19 cellular contexts compared by ENCODE assay signal in genomic region chr10:17671307-17671706, GRCh38. TPM values are rescaled to one million over a fixed set of nuclear protein-coding genes. Genes with fewer than 3 reads are reported as not detected.
A peak's percentile ranks its signal among the peaks of the same experiment; 100 is the strongest.
DNase-seq lines count a peak whose midpoint lies in the region; ATAC-seq and TF ChIP-seq lines count a peak whose summit lies in the region.
"Had no signal": no experiment of that assay in that cellular context is flagged by ENCODE, and none has a peak within 500 bp of the region (broad histone marks: within the 10 kb centered on the region; RNA-seq: fewer than 3 reads in every experiment).

No MANE protein-coding gene starts in this region.

- H3K27me3 ChIP-seq in fibroblast of lung (ENCODE audit: control insufficient read depth, insufficient read depth, low read length) (no peaks in the 10 kb centered on the region), psoas muscle (ENCODE audit: insufficient read depth in 3 of 3, low read length in 2 of 3) (no peaks in the 10 kb centered on the region)
- H3K27me3 ChIP-seq: breast epithelium, upper lobe of left lung had no signal

- WGBS in psoas muscle, 3 donors = 19 to 30% (median 20%) methylated on average over 3 of the region's 3 CpGs

- DNase-seq in HFFc6 = no peak
- DNase-seq in RPMI7951 (ENCODE audit: low read depth) = peak; percentile 31
- peak; percentile 11 to 47 for DNase-seq in fibroblast of lung (ENCODE audit: low read depth in 2 of 2)
- DNase-seq in psoas muscle = no peak
- DNase-seq in mesenteric fat pad (ENCODE audit: low spot score) = no peak
- DNase-seq in activated CD4-positive, alpha-beta T cell treated with anti-CD3 and anti-CD28 coated beads for 1 hour = no peak
- no peak for DNase-seq in cerebellum (ENCODE audit: low spot score)
- DNase-seq: activated CD4-positive, CD25-positive, alpha-beta regulatory T cell treated with anti-CD3 and anti-CD28 coated beads, Interleukin-2, amount 50 U/mL, for 72 hours; effector CD4-positive, alpha-beta T cell; kidney; mucosa of descending colon; NCI-H1417; NCI-H446; small intestine; stimulated activated naive CD4-positive, alpha-beta T cell treated with Interleukin-2 at 50 U/mL for 16 hours; T-helper 1 cell; upper lobe of left lung had no signal

- H3K79me2 ChIP-seq in fibroblast of lung (ENCODE audit: control insufficient read depth, insufficient read depth, low read length) = peaks cover 69% of the 10 kb centered on the region

- no peak overlapping the region for H3K4me2 ChIP-seq in fibroblast of lung (ENCODE audit: extremely low read depth, insufficient read depth, low read length)

- H3K36me3 ChIP-seq in fibroblast of lung (ENCODE audit: control insufficient read depth, insufficient read depth, low read length) = no peaks in the 10 kb centered on the region
- H3K36me3 ChIP-seq in psoas muscle (ENCODE audit: insufficient read depth in 1 of 2, low read depth in 1 of 2) = no peaks in the 10 kb centered on the region
- H3K36me3 ChIP-seq: breast epithelium, upper lobe of left lung had no signal

- H3K27me3 Mint-ChIP-seq in HFFc6 (ENCODE audit: insufficient read depth) = no peaks in the 10 kb centered on the region; the same call in 1 of the 2 replicates

- H4K20me1 ChIP-seq in fibroblast of lung (ENCODE audit: control insufficient read depth, extremely low read depth, insufficient read depth, low read length) = no peaks in the 10 kb centered on the region

- H2AFZ ChIP-seq in fibroblast of lung (ENCODE audit: low read length) = no peak overlapping the region

- no peak overlapping the region for H3K9ac ChIP-seq in fibroblast of lung (ENCODE audit: insufficient read depth, low read length)

- no peak for TF ChIP-seq CTCF in HFFc6 (IDR thresholded peaks at IDR 0.05)
- no peak for TF ChIP-seq CTCF in fibroblast of lung (conservative IDR thresholded peaks at IDR 0.05 in 1 of 2, IDR thresholded peaks at IDR 0.05 in 1 of 2; ENCODE audit: low read depth in 1 of 2, low read length in 2 of 2)
- no peak for TF ChIP-seq CTCF in psoas muscle (IDR thresholded peaks at IDR 0.05)

- intact Hi-C loops in psoas muscle (cut with DNase I) = loop anchor here (5.0 to 10.0 kb wide), 2 partner anchors 54 to 57 kb away; partner anchors contain the start of gene HACD1 (in 2 of the 2)

- peaks cover 97% of the 10 kb centered on the region for H3K4me1 Mint-ChIP-seq in HFFc6 (ENCODE audit: low read depth)

- H3K4me1 ChIP-seq in fibroblast of lung (ENCODE audit: control insufficient read depth, extremely low read depth, insufficient read depth, low read length) = peaks cover 13% of the 10 kb centered on the region
- H3K4me1 ChIP-seq in psoas muscle = peaks cover 69% of the 10 kb centered on the region
- H3K4me1 ChIP-seq: breast epithelium had no signal

- H3K27ac ChIP-seq in fibroblast of lung (ENCODE audit: insufficient read depth, low read length) (no peak overlapping the region), psoas muscle (peak overlapping the region; percentile 78)
- H3K27ac ChIP-seq: breast epithelium, upper lobe of left lung had no signal

- H3K4me3 ChIP-seq in fibroblast of lung (replicated peaks in 1 of 4; ENCODE audit: control extremely low read depth in 1 of 4, insufficient read depth in 1 of 4, low read depth in 3 of 4, low read length in 4 of 4) (no peak overlapping the region), psoas muscle (no peak overlapping the region)
- H3K4me3 ChIP-seq: breast epithelium, mucosa of descending colon, upper lobe of left lung had no signal

- peak overlapping the region; percentile 17 for H3K27ac Mint-ChIP-seq in HFFc6
- H3K27ac Mint-ChIP-seq: activated naive CD4-positive, alpha-beta T cell treated with anti-CD3 and anti-CD28 coated beads, Interleukin-2, amount 50 U/mL, for 72 hours had no signal

- ATAC-seq in psoas muscle = peak; percentile 79 to 89 (median 84)
- ATAC-seq: activated naive CD4-positive, alpha-beta T cell treated with anti-CD3 and anti-CD28 coated beads, Interleukin-2, amount 50 U/mL, for 72 hours; mucosa of descending colon had no signal

- H3K36me3 Mint-ChIP-seq in HFFc6 (ENCODE audit: low read depth) = peaks cover 32% of the 10 kb centered on the region

- H3K9me3 ChIP-seq in fibroblast of lung (ENCODE audit: control insufficient read depth, insufficient read depth, low read depth, low read length) (no peaks in the 10 kb centered on the region), psoas muscle (no peaks in the 10 kb centered on the region)
- H3K9me3 ChIP-seq: breast epithelium, mucosa of descending colon, upper lobe of left lung had no signal

- no peaks in the 10 kb centered on the region for H3K9me3 Mint-ChIP-seq in HFFc6
- H3K9me3 Mint-ChIP-seq: activated naive CD4-positive, alpha-beta T cell treated with anti-CD3 and anti-CD28 coated beads, Interleukin-2, amount 50 U/mL, for 72 hours had no signal

- H3K4me3 Mint-ChIP-seq in HFFc6 = no peak overlapping the region

RNA-seq across cellular contexts. Expression of gene STAM, which starts 27.4 kb away (rescaled TPM):
- total RNA-seq in HFFc6 (2021; fragmentation: NEBNext Ultra II Directional; extraction: Animal tissue kit (Norgen Biotek cat#: 25700)) = 10 to 100 TPM; 37.8 to 46.9 (median 43.2) TPM
- 37.1 and 48.5 TPM in 2 replicates for total RNA-seq in RPMI7951 (2014; rRNA removed; shearing (Covaris generic))
- 21.6 and 27.9 TPM in 2 replicates for total RNA-seq in fibroblast of lung
- polyA plus RNA-seq in fibroblast of lung = 48.7 and 50.0 TPM in 2 replicates
- polyA plus RNA-seq in fibroblast of lung (2012) = 19.4 and 20.2 TPM in 2 replicates
- polyA minus RNA-seq in fibroblast of lung (ENCODE audit: low replicate concordance) = 16.3 and 20.1 TPM in 2 replicates
- total RNA-seq in psoas muscle = 10 to 100 TPM; 22.1 to 42.4 (median 36.1) TPM
- polyA plus RNA-seq in psoas muscle = 10 to 100 TPM; 16.3 to 31.9 (median 20.0) TPM
- 26.5 TPM for total RNA-seq in mesenteric fat pad
- 60.2 TPM for total RNA-seq in cerebellum

RNA-seq across cellular contexts. Expression of gene HACD1, which starts 54.1 kb away (rescaled TPM):
- total RNA-seq in HFFc6 (2021; fragmentation: NEBNext Ultra II Directional; extraction: Animal tissue kit (Norgen Biotek cat#: 25700)) = 100 to 1,000 TPM in 3 of 6 experiments, 10 to 100 TPM in 3; 84.6 to 138 (median 100) TPM
- 53.9 and 61.7 TPM in 2 replicates for total RNA-seq in RPMI7951 (2014; rRNA removed; shearing (Covaris generic))
- total RNA-seq in fibroblast of lung (23.1 and 37.7 TPM in 2 replicates), psoas muscle (10 to 100 TPM; 35.7 to 61.8 (median 38.9) TPM), mesenteric fat pad (18.0 TPM), cerebellum (16.2 TPM)
- polyA plus RNA-seq in fibroblast of lung (29.6 and 53.4 TPM in 2 replicates), psoas muscle (10 to 100 TPM; 23.4 to 32.5 (median 24.3) TPM)
- polyA plus RNA-seq in fibroblast of lung (2012) = 37.6 and 60.0 TPM in 2 replicates
- polyA minus RNA-seq in fibroblast of lung (ENCODE audit: low replicate concordance) = 7.6 and 7.7 TPM in 2 replicates

Comparison
In these comparisons a context has a peak if more than half of its experiments do, and no peak if none do; other contexts are left out.
1. DNase-seq: peak in RPMI7951 (single experiment) and fibroblast of lung (2 of 2); none in HFFc6 (single experiment), psoas muscle (0 of 2), mesenteric fat pad (single experiment), activated CD4-positive, alpha-beta T cell treated with anti-CD3 and anti-CD28 coated beads for 1 hour (single experiment) and cerebellum (single experiment).